In genomic region chr15:63950911-63951481, GRCh38 we compare ENCODE assay signal across 10 cellular contexts.
DNase-seq lines count a peak whose midpoint lies in the region; TF ChIP-seq lines count a peak whose summit lies in the region.
"Had no signal": no experiment of that assay in that cellular context is flagged by ENCODE, and none has a peak within 500 bp of the region (broad histone marks: within the 10 kb centered on the region; RNA-seq: fewer than 3 reads in every experiment).

No MANE protein-coding gene starts in this region.

- no peak for TF ChIP-seq CTCF in type B pancreatic cell (conservative IDR thresholded peaks at IDR 0.05)

- DNase-seq in HCEC 1CT (peak; percentile 78), amniotic epithelial cell (ENCODE audit: low read depth) (peak; percentile 63), fibroblast of the conjunctiva (ENCODE audit: low read depth) (peak; percentile 22), stromal cell of bone marrow (ENCODE audit: low read depth) (peak; percentile 80), germinal center (ENCODE audit: low spot score) (no peak), type B pancreatic cell (ENCODE audit: extremely low spot score, unreplicated experiment) (no peak)
- no peak for DNase-seq in stimulated activated CD8-positive, alpha-beta memory T cell treated with anti-CD3 and anti-CD28 coated beads, Interleukin-4, amount 100 ng/mL, for 48 hours
- DNase-seq: activated CD4-positive, alpha-beta T cell treated with anti-CD3 and anti-CD28 coated beads, Interleukin-2, amount 50 U/mL, for 4 hours; activated naive CD4-positive, alpha-beta T cell had no signal

- no peaks in the 10 kb centered on the region for H3K36me3 Mint-ChIP-seq in type B pancreatic cell

- no peaks in the 10 kb centered on the region for H3K4me1 Mint-ChIP-seq in type B pancreatic cell (ENCODE audit: unreplicated experiment)

- H3K27ac Mint-ChIP-seq in type B pancreatic cell: no peak overlapping the region
- H3K27ac Mint-ChIP-seq: T-helper 1 cell treated with Interleukin-12 subunit alpha and Interleukin-12 subunit beta and Interleukin-4 antibody, amounts not matched to agents 30 μg/mL and 1 μg/mL, for 36 hours had no signal

- H3K9me3 Mint-ChIP-seq in type B pancreatic cell: no peaks in the 10 kb centered on the region

- H3K27me3 Mint-ChIP-seq in type B pancreatic cell: peaks cover 3% of the 10 kb centered on the region

- no peak overlapping the region for H3K4me3 Mint-ChIP-seq in type B pancreatic cell
- H3K4me3 Mint-ChIP-seq: T-helper 1 cell treated with Interleukin-12 subunit alpha and Interleukin-12 subunit beta and Interleukin-4 antibody, amounts not matched to agents 30 μg/mL and 1 μg/mL, for 36 hours had no signal

Comparison
In these comparisons a context has a peak if more than half of its experiments do, and no peak if none do; other contexts are left out.
1. DNase-seq: peak in HCEC 1CT (single experiment), amniotic epithelial cell (single experiment), fibroblast of the conjunctiva (single experiment) and stromal cell of bone marrow (single experiment); none in germinal center (single experiment), type B pancreatic cell (single experiment) and stimulated activated CD8-positive, alpha-beta memory T cell treated with anti-CD3 and anti-CD28 coated beads, Interleukin-4, amount 100 ng/mL, for 48 hours (single experiment).